Comparison of ENCODE assay signal across 1 cellular context in genomic region chr17:38584350-38584925, GRCh38.
TF ChIP-seq lines count a peak whose summit lies in the region.

No MANE protein-coding gene starts in this region.

TF ChIP-seq in HepG2, 621 proteins besides CTCF, POLR2A, EP300 and RAD21 (continued from another document):
- no peak for TF ChIP-seq GFI1 (CRISPR knock-in tag; IDR thresholded peaks at IDR 0.05; ENCODE audit: borderline replicate concordance)
- peak; percentile 57; the same call in 1 of the 2 replicates for TF ChIP-seq ZMYM3 (CRISPR knock-in tag; IDR thresholded peaks at IDR 0.05)
- peak; percentile 27 for TF ChIP-seq YY1 (IDR thresholded peaks at IDR 0.05; ENCODE audit: insufficient read depth, insufficient replicate concordance, low read depth, low read length)
- TF ChIP-seq YEATS2 (CRISPR knock-in tag; IDR thresholded peaks at IDR 0.05; ENCODE audit: borderline replicate concordance): peak; percentile 33; the same call in 1 of the 2 replicates
- no peak for TF ChIP-seq CBX5 (CRISPR knock-in tag; IDR thresholded peaks at IDR 0.05; ENCODE audit: borderline replicate concordance)
- no peak for TF ChIP-seq ZNF263 (CRISPR knock-in tag; IDR thresholded peaks at IDR 0.05)
- TF ChIP-seq RARG (CRISPR knock-in tag; IDR thresholded peaks at IDR 0.05; ENCODE audit: low read depth): no peak
- no peak for TF ChIP-seq ZNF891 (CRISPR knock-in tag; IDR thresholded peaks at IDR 0.05)
- TF ChIP-seq GTF3A (CRISPR knock-in tag; conservative IDR thresholded peaks at IDR 0.05): no peak
- no peak for TF ChIP-seq PLRG1 (conservative IDR thresholded peaks at IDR 0.05)
- no peak for TF ChIP-seq NFIC (IDR thresholded peaks at IDR 0.05; ENCODE audit: low read length)
- TF ChIP-seq MXD3 (CRISPR knock-in tag; IDR thresholded peaks at IDR 0.05): no peak
- TF ChIP-seq HIC2 (CRISPR knock-in tag; IDR thresholded peaks at IDR 0.05; ENCODE audit: low read depth): 0 out of 2 replicates have a peak, but pooled peaks have one; percentile 29
- no peak for TF ChIP-seq IKZF4 (CRISPR knock-in tag; IDR thresholded peaks at IDR 0.05; ENCODE audit: borderline replicate concordance, low read depth, not compliant biosample characterization)
- no peak for TF ChIP-seq NR2C2 (CRISPR knock-in tag; IDR thresholded peaks at IDR 0.05; ENCODE audit: borderline replicate concordance)
- TF ChIP-seq NFKB2 (CRISPR knock-in tag; IDR thresholded peaks at IDR 0.05; ENCODE audit: borderline replicate concordance): no peak
- TF ChIP-seq ZNF839 (CRISPR knock-in tag; IDR thresholded peaks at IDR 0.05; ENCODE audit: borderline replicate concordance): 0 out of 2 replicates have a peak, but pooled peaks have one; percentile 18
- no peak for TF ChIP-seq ZNF883 (CRISPR knock-in tag; IDR thresholded peaks at IDR 0.05; ENCODE audit: not compliant biosample characterization)
- no peak for TF ChIP-seq SP5 (CRISPR knock-in tag; IDR thresholded peaks at IDR 0.05; ENCODE audit: borderline replicate concordance, low read depth)
- TF ChIP-seq DNMT3B (CRISPR knock-in tag; conservative IDR thresholded peaks at IDR 0.05): 0 out of 2 replicates have a peak, but pooled peaks have one; percentile 64
- TF ChIP-seq ZBTB33 (CRISPR knock-in tag; IDR thresholded peaks at IDR 0.05): peak; percentile 44; the same call in 1 of the 2 replicates
- TF ChIP-seq FOXO1 (CRISPR knock-in tag; IDR thresholded peaks at IDR 0.05): peak; percentile 26; the same call in 1 of the 2 replicates
- TF ChIP-seq MIXL1 (CRISPR knock-in tag; IDR thresholded peaks at IDR 0.05): 0 out of 2 replicates have a peak, but pooled peaks have one; percentile 27
- TF ChIP-seq MAX (IDR thresholded peaks at IDR 0.05): peak; percentile 26
- TF ChIP-seq CAMTA2 (CRISPR knock-in tag; IDR thresholded peaks at IDR 0.05; ENCODE audit: borderline replicate concordance): peak; percentile 31; the same call in 1 of the 2 replicates
- TF ChIP-seq LRRFIP1 (CRISPR knock-in tag; conservative IDR thresholded peaks at IDR 0.05): no peak
TF ChIP-seq in HepG2: peak in this region for 103.
